Comparison of ENCODE assay signal across 36 cellular contexts in the genomic region with DNA sequence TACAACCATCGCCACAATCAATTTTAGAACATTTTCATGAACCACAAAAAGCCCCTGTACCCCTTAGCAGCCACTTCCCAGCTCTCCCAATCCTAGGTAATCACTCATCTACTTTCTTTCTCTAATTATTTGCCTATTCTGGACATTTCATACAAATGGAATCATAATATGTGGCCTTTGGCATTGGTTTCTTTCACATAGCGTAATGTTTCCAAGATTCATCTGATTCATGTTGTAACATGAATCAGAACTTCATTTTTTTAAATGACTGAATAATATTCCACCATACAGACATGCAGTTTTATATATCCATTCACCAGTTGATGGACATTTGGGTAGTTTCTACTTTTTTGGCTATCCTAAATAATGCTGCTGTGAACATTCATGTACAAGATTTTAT. TPM values are rescaled to one million over a fixed set of nuclear protein-coding genes. Genes with fewer than 3 reads are reported as not detected.
DNase-seq lines count a peak whose midpoint lies in the region; ATAC-seq, FAIRE-seq and TF ChIP-seq lines count a peak whose summit lies in the region.
"Had no signal": no experiment of that assay in that cellular context is flagged by ENCODE, and none has a peak within 500 bp of the region (broad histone marks: within the 10 kb centered on the region; RNA-seq: fewer than 3 reads in every experiment).

No MANE protein-coding gene starts in this region.

- H3F3A ChIP-seq in SK-N-SH (replicated peaks; ENCODE audit: insufficient read depth) (peaks cover 20% of the 10 kb centered on the region), smooth muscle cell (ENCODE audit: low read depth) (no peaks in the 10 kb centered on the region)

- H3K27ac ChIP-seq in SK-N-SH (ENCODE audit: low read depth in 2 of 2, low read length in 1 of 2) (peak overlapping the region in 1 of 2 experiments; percentile 61; a peak in 2 of 4 replicates), SJSA1 (0 out of 2 replicates have a peak overlapping the region, but pooled peaks have one; percentile 29), fibroblast of lung (ENCODE audit: insufficient read depth, low read length) (peak overlapping the region; percentile 78), smooth muscle cell (ENCODE audit: low read depth) (peak overlapping the region; percentile 28)
- H3K27ac ChIP-seq: 22Rv1, gastrocnemius medialis, ovary, testis had no signal

- no peak for ATAC-seq in SK-N-SH treated with all-trans-retinoic acid at 6 μM for 48 hours
- ATAC-seq: activated naive CD4-positive, alpha-beta T cell treated with anti-CD3 and anti-CD28 coated beads, Interleukin-2, amount 50 U/mL, for 72 hours; esophagus mucosa; gastrocnemius medialis; stimulated activated naive CD8-positive, alpha-beta T cell treated with anti-CD3 and anti-CD28 coated beads, Interleukin-15, Interleukin-2, amounts not matched to agents 100 U/mL and 50 U/mL, for 24 hours; T-cell; WTC11 had no signal

- TF ChIP-seq CTCF in SK-N-SH (IDR thresholded peaks at IDR 0.05) = no peak
- no peak for TF ChIP-seq CTCF in fibroblast of lung (conservative IDR thresholded peaks at IDR 0.05 in 1 of 2, IDR thresholded peaks at IDR 0.05 in 1 of 2; ENCODE audit: low read depth in 1 of 2, low read length in 2 of 2)
- no peak for TF ChIP-seq CTCF in smooth muscle cell (IDR thresholded peaks at IDR 0.05; ENCODE audit: borderline replicate concordance, insufficient read depth, poor library complexity, severe bottlenecking)
- TF ChIP-seq CTCF in endothelial cell (IDR thresholded peaks at IDR 0.05; ENCODE audit: unreplicated experiment) = no peak

- peak overlapping the region; percentile 17; the same call in 1 of the 2 replicates for H3K9ac ChIP-seq in SK-N-SH
- H3K9ac ChIP-seq in fibroblast of lung (ENCODE audit: insufficient read depth, low read length) = no peak overlapping the region
- no peak overlapping the region for H3K9ac ChIP-seq in smooth muscle cell (ENCODE audit: low read depth)

- H3K36me3 Mint-ChIP-seq in endothelial cell (ENCODE audit: low read depth, unreplicated experiment) = no peaks in the 10 kb centered on the region
- H3K36me3 Mint-ChIP-seq: activated naive CD4-positive, alpha-beta T cell treated with anti-CD3 and anti-CD28 coated beads, Interleukin-2, amount 50 U/mL, for 72 hours; CD4-positive, CD25-positive, alpha-beta regulatory T cell; T-cell; WTC11 had no signal

- H3K4me1 Mint-ChIP-seq in endothelial cell (ENCODE audit: unreplicated experiment) = no peaks in the 10 kb centered on the region
- H3K4me1 Mint-ChIP-seq: activated CD4-positive, alpha-beta T cell treated with anti-CD3 and anti-CD28 coated beads, Interleukin-2, amount 10 ng/mL, durations not matched to agents 7 days and 5 days; CD4-positive, CD25-positive, alpha-beta regulatory T cell; endodermal cell; nephron; T-cell; WTC11 had no signal

- H3K9me3 ChIP-seq in SK-N-SH (0 out of 2 replicates have a peak, but pooled peaks cover 3% of the 10 kb centered on the region), SJSA1 (replicated peaks) (no peaks in the 10 kb centered on the region), fibroblast of lung (ENCODE audit: control insufficient read depth, insufficient read depth, low read depth, low read length) (no peaks in the 10 kb centered on the region), smooth muscle cell (replicated peaks; ENCODE audit: low read depth) (no peaks in the 10 kb centered on the region)
- H3K9me3 ChIP-seq: gastrocnemius medialis, ovary, testis had no signal

- CTCF ChIA-PET in SK-N-SH (lab: Yijun Ruan, JAX) = interaction anchor here (1.4 to 2.7 kb wide), 3 partner anchors 17 to 141 kb away, joined by 3 to 11 read pairs (median 7); no protein-coding TSS in a partner anchor

- H3K79me2 ChIP-seq in SK-N-SH (ENCODE audit: insufficient read depth) (no peaks in the 10 kb centered on the region), fibroblast of lung (ENCODE audit: control insufficient read depth, insufficient read depth, low read length) (no peaks in the 10 kb centered on the region), smooth muscle cell (ENCODE audit: low read depth) (no peaks in the 10 kb centered on the region)

- H3K36me3 ChIP-seq in SK-N-SH (replicated peaks in 1 of 2; ENCODE audit: control insufficient read depth in 1 of 2, insufficient read depth in 2 of 2, low read length in 1 of 2) (no peaks in the 10 kb centered on the region), SJSA1 (no peaks in the 10 kb centered on the region), fibroblast of lung (ENCODE audit: control insufficient read depth, insufficient read depth, low read length) (no peaks in the 10 kb centered on the region), smooth muscle cell (ENCODE audit: low read depth) (no peaks in the 10 kb centered on the region)
- H3K36me3 ChIP-seq: gastrocnemius medialis, ovary had no signal

- no peaks in the 10 kb centered on the region for H3K27me3 Mint-ChIP-seq in endothelial cell (ENCODE audit: unreplicated experiment)
- H3K27me3 Mint-ChIP-seq: CD4-positive, CD25-positive, alpha-beta regulatory T cell had no signal

- no peak for TF ChIP-seq RAD21 in SK-N-SH (IDR thresholded peaks at IDR 0.05; ENCODE audit: low read length)

- H3K27ac Mint-ChIP-seq in endothelial cell (ENCODE audit: unreplicated experiment) = no peak overlapping the region
- H3K27ac Mint-ChIP-seq: activated CD4-positive, alpha-beta T cell treated with anti-CD3 and anti-CD28 coated beads, Interleukin-2, amount 10 ng/mL, durations not matched to agents 7 days and 5 days; activated naive CD4-positive, alpha-beta T cell treated with anti-CD3 and anti-CD28 coated beads, Interleukin-2, amount 50 U/mL, for 72 hours; CD4-positive, CD25-positive, alpha-beta regulatory T cell; endodermal cell; nephron; T-cell; WTC11 had no signal

- H3K4me1 ChIP-seq in SK-N-SH (ENCODE audit: control insufficient read depth in 1 of 2, insufficient read depth in 2 of 2, low read depth in 1 of 2, low read length in 1 of 2) (peaks cover 0 to 4% of the 10 kb centered on the region in 2 experiments; a peak in 1 of 4 replicates), SJSA1 (replicated peaks) (peaks cover 9% of the 10 kb centered on the region), fibroblast of lung (ENCODE audit: control insufficient read depth, extremely low read depth, insufficient read depth, low read length) (peaks cover 5% of the 10 kb centered on the region), smooth muscle cell (ENCODE audit: low read depth) (no peaks in the 10 kb centered on the region)
- H3K4me1 ChIP-seq: gastrocnemius medialis had no signal

- H3K4me3 Mint-ChIP-seq in endothelial cell (ENCODE audit: unreplicated experiment) = no peak overlapping the region
- H3K4me3 Mint-ChIP-seq: activated CD4-positive, alpha-beta T cell treated with anti-CD3 and anti-CD28 coated beads, Interleukin-2, amount 10 ng/mL, durations not matched to agents 7 days and 5 days; CD4-positive, CD25-positive, alpha-beta regulatory T cell; central memory CD8-positive, alpha-beta T cell; endodermal cell; nephron; T-cell; WTC11 had no signal

- no peaks in the 10 kb centered on the region for H3K9me2 ChIP-seq in SK-N-SH

- no peaks in the 10 kb centered on the region for H3K9me3 Mint-ChIP-seq in endothelial cell (ENCODE audit: unreplicated experiment)
- H3K9me3 Mint-ChIP-seq: activated CD4-positive, alpha-beta T cell treated with anti-CD3 and anti-CD28 coated beads, Interleukin-2, amount 10 ng/mL, durations not matched to agents 7 days and 5 days; activated naive CD4-positive, alpha-beta T cell treated with anti-CD3 and anti-CD28 coated beads, Interleukin-2, amount 50 U/mL, for 72 hours; CD4-positive, CD25-positive, alpha-beta regulatory T cell; central memory CD8-positive, alpha-beta T cell; endodermal cell; nephron; T-cell; WTC11 had no signal

- no peak for TF ChIP-seq POLR2A in GM12892 (IDR thresholded peaks at IDR 0.05; ENCODE audit: low read depth, low read length)

- WGBS in SK-N-SH (ENCODE audit: low lambda C conversion rate) = 58% methylated on average over 2 of the region's 2 CpGs
- 91% methylated on average over 2 of the region's 2 CpGs for WGBS in smooth muscle cell (ENCODE audit: low lambda C conversion rate)

- H3K4me3 ChIP-seq in SK-N-SH (ENCODE audit: low read depth in 2 of 2, low read length in 1 of 2) = no peak overlapping the region; a peak in 1 of 4 replicates
- no peak overlapping the region for H3K4me3 ChIP-seq in SJSA1
- H3K4me3 ChIP-seq in fibroblast of lung (replicated peaks in 1 of 4; ENCODE audit: control extremely low read depth in 1 of 4, insufficient read depth in 1 of 4, low read depth in 3 of 4, low read length in 4 of 4) = no peak overlapping the region
- no peak overlapping the region for H3K4me3 ChIP-seq in smooth muscle cell
- H3K4me3 ChIP-seq: gastrocnemius medialis, ovary, testis had no signal

- H3K27me3 ChIP-seq in SK-N-SH (ENCODE audit: insufficient read depth) = no peaks in the 10 kb centered on the region
- 0 out of 2 replicates have a peak, but pooled peaks cover 3% of the 10 kb centered on the region for H3K27me3 ChIP-seq in SJSA1 (replicated peaks)
- no peaks in the 10 kb centered on the region for H3K27me3 ChIP-seq in fibroblast of lung (ENCODE audit: control insufficient read depth, insufficient read depth, low read length)
- H3K27me3 ChIP-seq in smooth muscle cell (ENCODE audit: low read depth) = peaks cover 7% of the 10 kb centered on the region
- H3K27me3 ChIP-seq: gastrocnemius medialis, ovary, testis had no signal

- H3K4me2 ChIP-seq in SK-N-SH = no peak overlapping the region
- H3K4me2 ChIP-seq in fibroblast of lung (ENCODE audit: extremely low read depth, insufficient read depth, low read length) = peak overlapping the region; percentile 27
- H3K4me2 ChIP-seq in smooth muscle cell = peak overlapping the region; percentile 7

- FAIRE-seq in GM12892 (lab: Jason Lieb, UNC) = no peak
- FAIRE-seq: D721Med, GM12891, RCC 7860 had no signal

- no peak for TF ChIP-seq EP300 in SK-N-SH (IDR thresholded peaks at IDR 0.05; ENCODE audit: borderline replicate concordance in 1 of 2, low read depth in 1 of 2, low read length in 1 of 2)

- POLR2A ChIA-PET in SK-N-SH (lab: Yijun Ruan, JAX) = no interaction called here

- H2AFZ ChIP-seq in SK-N-SH (ENCODE audit: low read depth) (peak overlapping the region; percentile 39; the same call in 1 of the 2 replicates), fibroblast of lung (ENCODE audit: low read length) (no peak overlapping the region), smooth muscle cell (ENCODE audit: low read depth) (no peak overlapping the region)

- DNase-seq in SK-N-SH (no peak), SJSA1 (ENCODE audit: low read depth in 1 of 2, low spot score in 2 of 2) (no peak), fibroblast of lung (ENCODE audit: low read depth in 2 of 2) (peak; percentile 46 to 74), smooth muscle cell (lab: John Stamatoyannopoulos, UW; ENCODE audit: unreplicated experiment) (no peak), endothelial cell (ENCODE audit: low spot score) (no peak), GM12892 (ENCODE audit: insufficient read length) (no peak)
- no peak for DNase-seq in central memory CD4-positive, alpha-beta T cell
- DNase-seq: activated CD4-positive, alpha-beta T cell treated with anti-CD3 and anti-CD28 coated beads, Interleukin-2, amount 10 ng/mL, durations not matched to agents 7 days and 5 days; activated effector memory CD4-positive, alpha-beta T cell treated with Interleukin-2 at 50 U/mL for 16 hours; activated T-cell treated with anti-CD3 and anti-CD28 coated beads, Interleukin-2, amount 50 U/mL, for 1 hour; anterior cingulate cortex; CD4-positive, CD25-positive, alpha-beta regulatory T cell; dermis blood vessel endothelial cell; endodermal cell; gastrocnemius medialis; midbrain; NCI-H1105; NCI-H187 treated with DMSO at 0.1 percent for 48 hours; NCI-H2171; NCI-H510A; ovary; SIG-M5; stimulated activated CD4-positive, alpha-beta T cell treated with anti-CD3 and anti-CD28 coated beads, Interleukin-1b, Interleukin-23, amount 100 ng/mL, for 48 hours; stimulated activated naive CD8-positive, alpha-beta T cell treated with anti-CD3 and anti-CD28 coated beads, Interleukin-15, Interleukin-2, amounts not matched to agents 100 U/mL and 50 U/mL, for 24 hours; T-cell; testis had no signal

- H4K20me1 ChIP-seq in SK-N-SH (ENCODE audit: insufficient read depth) = no peaks in the 10 kb centered on the region
- H4K20me1 ChIP-seq in fibroblast of lung (ENCODE audit: control insufficient read depth, extremely low read depth, insufficient read depth, low read length) = no peaks in the 10 kb centered on the region
- H4K20me1 ChIP-seq in smooth muscle cell (ENCODE audit: low read depth) = no peaks in the 10 kb centered on the region

RNA-seq across cellular contexts. Expression of gene RCN1, which starts 56.2 kb away (rescaled TPM):
- polyA plus RNA-seq in SK-N-SH (2012; rRNA removed) = 62.6 and 63.3 TPM in 2 replicates
- polyA plus RNA-seq in SK-N-SH (2012; cell fraction: cytosol; rRNA removed) = 78.7 and 106 TPM in 2 replicates
- 43.7 and 53.4 TPM in 2 replicates for polyA plus RNA-seq in SK-N-SH (2012; cell fraction: nucleus; rRNA removed)
- total RNA-seq in SJSA1 (2014; rRNA removed; shearing (Covaris generic)) = 110 and 132 TPM in 2 replicates
- total RNA-seq in fibroblast of lung = 253 and 371 TPM in 2 replicates
- 312 and 436 TPM in 2 replicates for polyA plus RNA-seq in fibroblast of lung
- polyA plus RNA-seq in fibroblast of lung (2012) = 306 and 422 TPM in 2 replicates
- 19.5 and 24.4 TPM in 2 replicates for polyA minus RNA-seq in fibroblast of lung (ENCODE audit: low replicate concordance)
- 244 and 326 TPM in 2 replicates for total RNA-seq in smooth muscle cell
- polyA plus RNA-seq in smooth muscle cell = 310 and 372 TPM in 2 replicates
- total RNA-seq in endothelial cell (ENCODE audit: unreplicated experiment) = 227 TPM
- polyA plus RNA-seq in GM12892 (2012; ENCODE audit: missing spikeins) = 54.0 TPM

Comparison
In these comparisons a context has a peak if more than half of its experiments do, and no peak if none do; other contexts are left out.
1. DNase-seq: peak in fibroblast of lung (2 of 2); none in SK-N-SH (single experiment), SJSA1 (0 of 2), smooth muscle cell (single experiment), central memory CD4-positive, alpha-beta T cell (single experiment), endothelial cell (single experiment) and GM12892 (single experiment).